Comparison of ENCODE assay signal across 13 cellular contexts in genomic region chr1:185375583-185375982, GRCh38.
DNase-seq lines count a peak whose midpoint lies in the region; ATAC-seq and TF ChIP-seq lines count a peak whose summit lies in the region.
"Had no signal": no experiment of that assay in that cellular context is flagged by ENCODE, and none has a peak within 500 bp of the region (broad histone marks: within the 10 kb centered on the region; RNA-seq: fewer than 3 reads in every experiment).

No MANE protein-coding gene starts in this region.

- H3K4me2 ChIP-seq in MM.1S (ENCODE audit: low read depth, low read length): no peak overlapping the region

- H3K36me3 ChIP-seq in SK-N-MC (ENCODE audit: insufficient read depth, low read length) (no peaks in the 10 kb centered on the region), neutrophil (no peaks in the 10 kb centered on the region), HAP-1 (replicated peaks) (no peaks in the 10 kb centered on the region), MM.1S (replicated peaks; ENCODE audit: insufficient read depth, low read length) (no peaks in the 10 kb centered on the region)

- H3K9me3 ChIP-seq in SK-N-MC (ENCODE audit: low read depth, low read length) (no peaks in the 10 kb centered on the region), neutrophil (no peaks in the 10 kb centered on the region), HAP-1 (no peaks in the 10 kb centered on the region), MM.1S (replicated peaks; ENCODE audit: insufficient read depth, low read length) (no peaks in the 10 kb centered on the region)
- H3K9me3 ChIP-seq: Caco-2 had no signal

- H3K27me3 ChIP-seq in neutrophil: no peaks in the 10 kb centered on the region
- H3K27me3 ChIP-seq in HAP-1 (ENCODE audit: low read depth): no peaks in the 10 kb centered on the region
- no peaks in the 10 kb centered on the region for H3K27me3 ChIP-seq in MM.1S (replicated peaks; ENCODE audit: insufficient read depth, low read length)

- H3K9me2 ChIP-seq in MM.1S (replicated peaks; ENCODE audit: insufficient read depth, low read length): no peaks in the 10 kb centered on the region

- TF ChIP-seq CTCF in foreskin fibroblast (IDR thresholded peaks at IDR 0.05; ENCODE audit: low read depth, low read length) (no peak), neutrophil (IDR thresholded peaks at IDR 0.05) (no peak), GM13976 (IDR thresholded peaks at IDR 0.05; ENCODE audit: borderline replicate concordance, control extremely low read depth, extremely low read depth, insufficient read depth, missing control alignments) (no peak), MM.1S (IDR thresholded peaks at IDR 0.05; ENCODE audit: low read length) (no peak)

- in situ Hi-C loops in HAP-1 (cut with MboI; ENCODE audit: low sequenced_read_pairs) (no loop called here), GM13976 (cut with MboI; ENCODE audit: low sequenced_read_pairs, unreplicated experiment) (no loop called here)

- no peaks in the 10 kb centered on the region for H3K79me2 ChIP-seq in MM.1S (ENCODE audit: low read length)

- H3K4me3 ChIP-seq in SK-N-MC (peak overlapping the region; percentile 11), foreskin fibroblast (ENCODE audit: low read depth in 1 of 2, low read length in 2 of 2) (no peak overlapping the region), neutrophil (ENCODE audit: low read depth in 1 of 2, low read length in 1 of 2) (peak overlapping the region; percentile 46 to 51), HAP-1 (no peak overlapping the region), MM.1S (ENCODE audit: low read length) (no peak overlapping the region)

- DNase-seq in ELR (ENCODE audit: low read depth) (peak; percentile 93), SK-N-MC (ENCODE audit: low read depth, low spot score) (peak; percentile 51), foreskin fibroblast (peak; percentile 46 to 57), HAP-1 (ENCODE audit: low spot score in 2 of 2) (no peak), GM13976 (ENCODE audit: low spot score) (no peak), MM.1S (no peak)
- DNase-seq: activated T-cell treated with anti-CD3 and anti-CD28 coated beads, Interleukin-2, amount 50 U/mL, for 72 hours; Caco-2; naive B cell; NCI-H1436; stimulated activated naive CD4-positive, alpha-beta T cell had no signal

- no peak for ATAC-seq in GM19455 (IDR thresholded peaks at IDR 0.05; ENCODE audit: unreplicated experiment)

- H3F3A ChIP-seq in MM.1S (ENCODE audit: insufficient read depth, low read length): no peaks in the 10 kb centered on the region

- H4K20me1 ChIP-seq in MM.1S (ENCODE audit: insufficient read depth, low read length): no peaks in the 10 kb centered on the region

- no peak overlapping the region for H3K27ac ChIP-seq in SK-N-MC
- peak overlapping the region; percentile 94 for H3K27ac ChIP-seq in neutrophil
- no peak overlapping the region for H3K27ac ChIP-seq in MM.1S (ENCODE audit: low read length)

- H3K4me1 ChIP-seq in neutrophil (ENCODE audit: control insufficient read depth in 1 of 2, insufficient read depth in 1 of 2, low read depth in 1 of 2, low read length in 1 of 2) (peaks cover 63 to 64% of the 10 kb centered on the region in 2 experiments), HAP-1 (peaks cover 16% of the 10 kb centered on the region), MM.1S (ENCODE audit: low read length) (no peaks in the 10 kb centered on the region)
- H3K4me1 ChIP-seq: Caco-2 had no signal

- H3K9ac ChIP-seq in SK-N-MC (ENCODE audit: insufficient read length): no peak overlapping the region
- H3K9ac ChIP-seq in MM.1S (ENCODE audit: low read length): no peak overlapping the region

- H2AFZ ChIP-seq in MM.1S (ENCODE audit: low read length): no peak overlapping the region

Comparison
In these comparisons a context has a peak if more than half of its experiments do, and no peak if none do; other contexts are left out.
1. DNase-seq: peak in ELR (single experiment), SK-N-MC (single experiment) and foreskin fibroblast (2 of 2); none in HAP-1 (0 of 2), GM13976 (single experiment) and MM.1S (single experiment).
2. H3K4me3 ChIP-seq: peak in SK-N-MC (single experiment) and neutrophil (2 of 2); none in foreskin fibroblast (0 of 2), HAP-1 (single experiment) and MM.1S (single experiment).